In genomic region chr2:187468262-187468661, GRCh38 we compare ENCODE assay signal across 21 cellular contexts.
"Had no signal": no experiment of that assay in that cellular context is flagged by ENCODE, and none has a peak within 500 bp of the region (broad histone marks: within the 10 kb centered on the region; RNA-seq: fewer than 3 reads in every experiment).

No MANE protein-coding gene starts in this region.

- H3K27ac ChIP-seq: adrenal gland, ascending aorta, coronary artery, left ventricle myocardium inferior, neutrophil, ovary, psoas muscle, right atrium auricular region, suprapubic skin, tibial nerve, uterus, WERI-Rb-1 had no signal

- H3K27me3 ChIP-seq: adrenal gland, ascending aorta, neutrophil, right atrium auricular region, suprapubic skin, tibial nerve, uterus had no signal

- ATAC-seq: activated CD8-positive, alpha-beta T cell treated with anti-CD3 and anti-CD28 coated beads, Interleukin-2, amount 10 ng/mL, durations not matched to agents 7 days and 5 days; activated T-helper 17 cell treated with anti-CD3 and anti-CD28 coated beads, Interleukin-2, amount 50 U/mL, for 72 hours; psoas muscle; stimulated activated naive CD8-positive, alpha-beta T cell treated with anti-CD3 and anti-CD28 coated beads, Interleukin-15, amount 100 ng/mL, for 72 hours had no signal

- DNase-seq: activated CD4-positive, alpha-beta T cell treated with anti-CD3 and anti-CD28 coated beads, Interleukin-2, amount 10 ng/mL, durations not matched to agents 7 days and 5 days; activated CD4-positive, CD25-positive, alpha-beta regulatory T cell treated with anti-CD3 and anti-CD28 coated beads, Interleukin-2, amount 50 U/mL, for 72 hours; activated CD8-positive, alpha-beta T cell treated with anti-CD3 and anti-CD28 coated beads, Interleukin-2, amount 10 ng/mL, durations not matched to agents 7 days and 5 days; activated naive CD4-positive, alpha-beta T cell; adrenal gland; foreskin fibroblast; kidney glomerular epithelial cell; left ventricle myocardium inferior; ovary; psoas muscle; stimulated activated CD4-positive, alpha-beta T cell treated with anti-CD3 and anti-CD28 coated beads, Interleukin-1b, Interleukin-23, amount 100 ng/mL, for 48 hours; stimulated activated naive CD8-positive, alpha-beta T cell treated with anti-CD3 and anti-CD28 coated beads, Interleukin-15, amount 100 ng/mL, for 72 hours; uterus; WERI-Rb-1 had no signal

- H3K4me3 ChIP-seq: adrenal gland, ascending aorta, coronary artery, left ventricle myocardium inferior, ovary, psoas muscle, right atrium auricular region, suprapubic skin, tibial nerve, uterus had no signal

- H3K9me3 ChIP-seq: adrenal gland, ascending aorta, left ventricle myocardium inferior, neutrophil, ovary, psoas muscle, right atrium auricular region, suprapubic skin, tibial nerve, uterus had no signal

- H3K36me3 ChIP-seq: adrenal gland, left ventricle myocardium inferior, neutrophil, ovary, right atrium auricular region, suprapubic skin, tibial nerve, uterus, WERI-Rb-1 had no signal

- H3K4me1 ChIP-seq: adrenal gland, ascending aorta, left ventricle myocardium inferior, psoas muscle, right atrium auricular region, tibial nerve, uterus had no signal
